In the genomic region with DNA sequence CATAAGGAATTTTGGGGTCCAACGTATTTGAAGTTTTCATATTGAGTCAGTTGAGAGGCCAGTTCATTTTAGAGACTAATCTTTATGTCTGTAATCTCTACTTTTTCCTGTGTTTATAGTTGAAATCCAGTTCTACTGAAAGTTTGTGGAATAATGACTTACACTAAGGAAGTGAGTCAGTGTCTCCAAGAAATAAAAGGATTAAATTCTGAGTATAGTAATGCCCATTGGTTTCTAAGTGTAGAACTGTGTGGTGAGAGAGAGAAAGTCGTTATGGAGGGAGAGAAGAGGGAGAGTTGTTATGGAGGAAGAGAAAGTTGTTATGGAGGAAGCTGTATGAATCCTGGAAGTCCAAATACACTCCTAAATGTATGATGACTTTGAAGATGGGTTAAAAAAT, we compare ENCODE assay signal across 22 cellular contexts.
A peak's percentile ranks its signal among the peaks of the same experiment; 100 is the strongest.
DNase-seq lines count a peak whose midpoint lies in the region; ATAC-seq and TF ChIP-seq lines count a peak whose summit lies in the region.
"Had no signal": no experiment of that assay in that cellular context is flagged by ENCODE, and none has a peak within 500 bp of the region (broad histone marks: within the 10 kb centered on the region; RNA-seq: fewer than 3 reads in every experiment).

No MANE protein-coding gene starts in this region.

- no peak overlapping the region for H2AK5ac ChIP-seq in IMR-90 (ENCODE audit: low read depth, low read length)

- ATAC-seq in IMR-90 (ENCODE audit: low read depth) = peak; percentile 91
- ATAC-seq in CD8-positive, alpha-beta T cell = no peak
- ATAC-seq in HG02970 (IDR thresholded peaks at IDR 0.05; ENCODE audit: low FRiP score, unreplicated experiment) = no peak
- ATAC-seq in HG02610 (IDR thresholded peaks at IDR 0.05; ENCODE audit: unreplicated experiment) = no peak
- ATAC-seq: activated naive CD8-positive, alpha-beta T cell treated with anti-CD3 and anti-CD28 coated beads, Interleukin-2, amount 50 U/mL, for 24 hours; activated T-helper 17 cell treated with anti-CD3 and anti-CD28 coated beads, Interleukin-2, amount 50 U/mL, for 72 hours; stimulated activated naive CD8-positive, alpha-beta T cell treated with anti-CD3 and anti-CD28 coated beads, Interleukin-15, Interleukin-2, amounts not matched to agents 100 U/mL and 50 U/mL, for 24 hours had no signal

- H3K9ac ChIP-seq in IMR-90 (ENCODE audit: low read depth, low read length) = no peak overlapping the region
- H3K9ac ChIP-seq: neural progenitor cell had no signal

- no peaks in the 10 kb centered on the region for H3K36me3 ChIP-seq in IMR-90 (ENCODE audit: control insufficient read depth, insufficient read depth, low read length)
- H3K36me3 ChIP-seq in CD8-positive, alpha-beta T cell (ENCODE audit: insufficient read depth, low read length) = no peaks in the 10 kb centered on the region
- H3K36me3 ChIP-seq: neural progenitor cell, right lobe of liver, transverse colon had no signal

- no peak overlapping the region for H3K23ac ChIP-seq in IMR-90 (ENCODE audit: low read depth, low read length)

- H4K8ac ChIP-seq in IMR-90 (ENCODE audit: low read depth in 2 of 2, low read length in 2 of 2) = peak overlapping the region in 1 of 2 experiments; percentile 69; a peak in 1 of 4 replicates

- H3K27ac Mint-ChIP-seq in CD8-positive, alpha-beta T cell = no peak overlapping the region
- H3K27ac Mint-ChIP-seq: activated naive CD8-positive, alpha-beta T cell treated with anti-CD3 and anti-CD28 coated beads, Interleukin-2, amount 50 U/mL, for 24 hours; activated T-helper 17 cell treated with anti-CD3 and anti-CD28 coated beads, Interleukin-2, amount 50 U/mL, for 72 hours; mesothelial cell of epicardium; neural progenitor cell had no signal

- CTCF ChIA-PET in IMR-90 (lab: Yijun Ruan, JAX) = interaction anchor here (1.0 kb wide), 1 partner anchor 13 kb away, joined by 3 read pairs; no protein-coding TSS in a partner anchor
- CTCF ChIA-PET in CD8-positive, alpha-beta T cell (lab: Charles Lee) = no interaction called here

- no peaks in the 10 kb centered on the region for H3K36me3 Mint-ChIP-seq in CD8-positive, alpha-beta T cell
- H3K36me3 Mint-ChIP-seq: mesothelial cell of epicardium, neural progenitor cell had no signal

- 0 out of 2 replicates have a peak, but pooled peaks cover 2% of the 10 kb centered on the region for H3K4me1 ChIP-seq in IMR-90 (ENCODE audit: control insufficient read depth, insufficient read depth, low read length)
- H3K4me1 ChIP-seq in CD8-positive, alpha-beta T cell (ENCODE audit: insufficient read depth, low read length) = no peaks in the 10 kb centered on the region
- H3K4me1 ChIP-seq: neural progenitor cell, right lobe of liver, transverse colon had no signal

- peak overlapping the region; percentile 27 for H3K18ac ChIP-seq in IMR-90 (ENCODE audit: low read depth, low read length)

- 0 out of 2 replicates have a peak overlapping the region, but pooled peaks have one; percentile 81 for H2BK20ac ChIP-seq in IMR-90 (ENCODE audit: low read depth, low read length)

- H3K27me3 ChIP-seq in IMR-90 (ENCODE audit: control insufficient read depth, insufficient read depth, low read length) = no peaks in the 10 kb centered on the region
- H3K27me3 ChIP-seq in CD8-positive, alpha-beta T cell (ENCODE audit: insufficient read depth, low read length) = no peaks in the 10 kb centered on the region
- H3K27me3 ChIP-seq: neural progenitor cell, right lobe of liver, transverse colon had no signal

- no peak overlapping the region for H3K4me3 Mint-ChIP-seq in CD8-positive, alpha-beta T cell
- H3K4me3 Mint-ChIP-seq: activated naive CD8-positive, alpha-beta T cell treated with anti-CD3 and anti-CD28 coated beads, Interleukin-2, amount 50 U/mL, for 24 hours; activated T-helper 17 cell treated with anti-CD3 and anti-CD28 coated beads, Interleukin-2, amount 50 U/mL, for 72 hours; mesothelial cell of epicardium; neural progenitor cell had no signal

- no peak overlapping the region; the same call in 1 of the 2 replicates for H4K5ac ChIP-seq in IMR-90 (ENCODE audit: low read depth, low read length)

- no peak overlapping the region for H2AFZ ChIP-seq in IMR-90 (replicated peaks; ENCODE audit: low read length, poor library complexity)
- H2AFZ ChIP-seq: neural progenitor cell had no signal

- peak; percentile 22 for DNase-seq in AG10803 (ENCODE audit: low read depth)
- DNase-seq in IMR-90 = peak; percentile 85
- DNase-seq in astrocyte of the spinal cord (ENCODE audit: low read depth, low spot score) = peak; percentile 72
- peak; percentile 42 for DNase-seq in non-pigmented ciliary epithelial cell (ENCODE audit: low read depth)
- DNase-seq in CD8-positive, alpha-beta T cell = no peak
- DNase-seq in NCI-H1417 (lab: John Stamatoyannopoulos, UW) = no peak
- DNase-seq: activated CD4-positive, CD25-positive, alpha-beta regulatory T cell treated with anti-CD3 and anti-CD28 coated beads, Interleukin-2, amount 50 U/mL, for 72 hours; activated naive CD8-positive, alpha-beta T cell treated with anti-CD3 and anti-CD28 coated beads, Interleukin-2, amount 50 U/mL, for 24 hours; effector CD8-positive, alpha-beta T cell; EL; kidney glomerular epithelial cell; NCI-H1436; NCI-H69; right lobe of liver; stimulated activated naive CD8-positive, alpha-beta T cell treated with anti-CD3 and anti-CD28 coated beads, Interleukin-15, Interleukin-2, amounts not matched to agents 100 U/mL and 50 U/mL, for 24 hours; T-helper 9 cell; transverse colon had no signal

- no peak overlapping the region for H2AK9ac ChIP-seq in IMR-90 (replicated peaks; ENCODE audit: low read depth, low read length, poor library complexity)

- H3K9me3 Mint-ChIP-seq in CD8-positive, alpha-beta T cell = peaks cover 10% of the 10 kb centered on the region
- H3K9me3 Mint-ChIP-seq: activated T-helper 17 cell treated with anti-CD3 and anti-CD28 coated beads, Interleukin-2, amount 50 U/mL, for 72 hours had no signal

- H3K4me2 ChIP-seq in IMR-90 (ENCODE audit: low read depth, low read length) = peak overlapping the region; percentile 63
- H3K4me2 ChIP-seq: neural progenitor cell had no signal

- H2BK15ac ChIP-seq in IMR-90 (ENCODE audit: low read depth, low read length) = no peak overlapping the region

- no peaks in the 10 kb centered on the region for H3K27me3 Mint-ChIP-seq in CD8-positive, alpha-beta T cell (ENCODE audit: low read depth)
- H3K27me3 Mint-ChIP-seq: activated naive CD8-positive, alpha-beta T cell treated with anti-CD3 and anti-CD28 coated beads, Interleukin-2, amount 50 U/mL, for 24 hours; activated T-helper 17 cell treated with anti-CD3 and anti-CD28 coated beads, Interleukin-2, amount 50 U/mL, for 72 hours had no signal

- no peak overlapping the region for H3K14ac ChIP-seq in IMR-90 (replicated peaks; ENCODE audit: low read depth, low read length)

- no peak for TF ChIP-seq RAD21 in IMR-90 (IDR thresholded peaks at IDR 0.05; ENCODE audit: low read length)

- WGBS in IMR-90 (ENCODE audit: extremely low coverage in 2 of 2, insufficient read length in 1 of 2), 2 experiments = 100% methylated on average over 1 of the region's 2 CpGs; no CpG with 5 or more reads in 1 of the 2 experiments

- peak overlapping the region; percentile 39; the same call in 1 of the 2 replicates for H3K56ac ChIP-seq in IMR-90 (ENCODE audit: extremely low read depth, insufficient read depth, low read length)

- H3K9me3 ChIP-seq in IMR-90 (ENCODE audit: control insufficient read depth, insufficient read depth, low read length) = no peaks in the 10 kb centered on the region
- no peaks in the 10 kb centered on the region for H3K9me3 ChIP-seq in CD8-positive, alpha-beta T cell (ENCODE audit: low read length)
- H3K9me3 ChIP-seq: right lobe of liver, transverse colon had no signal

- no TSS peak for BruUV-seq in IMR-90 (replicated peaks; lab: Mats Ljungman, UMichigan)

- no peaks in the 10 kb centered on the region for H3K79me1 ChIP-seq in IMR-90 (ENCODE audit: low read depth in 1 of 2, low read length in 2 of 2)

- TF ChIP-seq POLR2A in IMR-90 (IDR thresholded peaks at IDR 0.05; ENCODE audit: low read depth, low read length) = no peak; the same call in 1 of the 2 replicates

- TF ChIP-seq CTCF in AG10803 (conservative IDR thresholded peaks at IDR 0.05; ENCODE audit: low read length) = no peak
- no peak for TF ChIP-seq CTCF in IMR-90 (conservative IDR thresholded peaks at IDR 0.05; ENCODE audit: low read depth, low read length)
- TF ChIP-seq CTCF in astrocyte of the spinal cord (IDR thresholded peaks at IDR 0.05; ENCODE audit: low read depth, low read length) = no peak
- TF ChIP-seq CTCF in CD8-positive, alpha-beta T cell (IDR thresholded peaks at IDR 0.05) = no peak

- H3K4ac ChIP-seq in IMR-90 (ENCODE audit: low read depth, low read length) = no peak overlapping the region

- H3K4me3 ChIP-seq in AG10803 (ENCODE audit: low read length) = no peak overlapping the region
- H3K4me3 ChIP-seq in IMR-90 (ENCODE audit: insufficient read depth, low read depth, low read length) = no peak overlapping the region
- H3K4me3 ChIP-seq in astrocyte of the spinal cord (ENCODE audit: low read depth, low read length) = no peak overlapping the region
- H3K4me3 ChIP-seq in CD8-positive, alpha-beta T cell (ENCODE audit: low read depth, low read length) = no peak overlapping the region
- H3K4me3 ChIP-seq: neural progenitor cell, right lobe of liver, transverse colon had no signal

- H3K4me1 Mint-ChIP-seq in CD8-positive, alpha-beta T cell (ENCODE audit: low read depth) = no peaks in the 10 kb centered on the region
- H3K4me1 Mint-ChIP-seq: activated naive CD8-positive, alpha-beta T cell treated with anti-CD3 and anti-CD28 coated beads, Interleukin-2, amount 50 U/mL, for 24 hours; activated T-helper 17 cell treated with anti-CD3 and anti-CD28 coated beads, Interleukin-2, amount 50 U/mL, for 72 hours; mesothelial cell of epicardium; neural progenitor cell had no signal

- H4K20me1 ChIP-seq in IMR-90 (ENCODE audit: insufficient read depth, low read length) = no peaks in the 10 kb centered on the region

- H3K27ac ChIP-seq in IMR-90 (ENCODE audit: insufficient read depth, low read length) = no peak overlapping the region
- no peak overlapping the region for H3K27ac ChIP-seq in CD8-positive, alpha-beta T cell (ENCODE audit: low read depth, low read length)
- H3K27ac ChIP-seq: neural progenitor cell, right lobe of liver, transverse colon had no signal

- dilution Hi-C loops in IMR-90 (cut with HindIII; ENCODE audit: low sequenced_read_pairs, unreplicated experiment) = no loop called here

- in situ Hi-C loops in IMR-90 (cut with MboI; ENCODE audit: low sequenced_read_pairs) = no loop called here
- in situ Hi-C loops in astrocyte of the spinal cord (cut with HindIII; ENCODE audit: low sequenced_read_pairs) = no loop called here

- no peak overlapping the region for H4K91ac ChIP-seq in IMR-90 (ENCODE audit: insufficient read depth, low read depth, low read length)

- intact Hi-C loops in IMR-90 (cut with micrococcal nuclease) = loop anchor here (5.0 kb wide), 1 partner anchor 123 kb away; no protein-coding TSS in a partner anchor
- intact Hi-C loops in CD8-positive, alpha-beta T cell (cut with DNase I, micrococcal nuclease) = no loop called here

- peak overlapping the region; percentile 87 for H2BK5ac ChIP-seq in IMR-90 (ENCODE audit: low read depth, low read length, poor library complexity, severe bottlenecking)

- POLR2A ChIA-PET in IMR-90 (lab: Charles Lee; ENCODE audit: unreplicated experiment) = interaction anchor here (0.6 kb wide), 1 partner anchor 194 kb away, joined by 4 read pairs; no protein-coding TSS in a partner anchor
- POLR2A ChIA-PET in CD8-positive, alpha-beta T cell (lab: Charles Lee) = no interaction called here

- no peaks in the 10 kb centered on the region for H3K9me1 ChIP-seq in IMR-90 (ENCODE audit: insufficient read depth, low read length)

- peak overlapping the region; percentile 47; the same call in 1 of the 2 replicates for H2BK120ac ChIP-seq in IMR-90 (ENCODE audit: low read depth, low read length)

Comparison
In these comparisons a context has a peak if more than half of its experiments do, and no peak if none do; other contexts are left out.
1. DNase-seq: peak in AG10803 (single experiment), IMR-90 (single experiment), astrocyte of the spinal cord (single experiment) and non-pigmented ciliary epithelial cell (single experiment); none in CD8-positive, alpha-beta T cell (0 of 7) and NCI-H1417 (0 of 3).